In the genomic region with DNA sequence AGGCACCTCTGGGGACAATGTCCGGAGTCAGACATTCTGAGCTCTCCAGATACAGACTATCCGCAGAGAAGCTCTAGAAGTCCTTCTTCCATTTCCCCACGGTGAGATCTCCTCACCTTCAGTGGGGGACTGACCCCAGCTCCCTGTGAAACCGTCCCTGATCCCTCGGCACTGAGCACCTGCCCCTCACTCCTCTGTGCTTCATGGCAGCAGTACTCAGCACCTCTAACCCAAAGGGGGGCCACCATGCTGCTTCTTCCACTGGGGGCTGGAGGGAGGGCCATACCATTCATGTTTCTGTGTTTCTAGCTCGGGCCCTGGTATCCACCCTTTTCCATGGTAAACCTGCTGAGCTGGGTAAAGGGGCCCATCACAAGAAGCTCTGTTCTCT, we compare ENCODE assay signal across 18 cellular contexts.
DNase-seq lines count a peak whose midpoint lies in the region; ATAC-seq and TF ChIP-seq lines count a peak whose summit lies in the region.
"Had no signal": no experiment of that assay in that cellular context is flagged by ENCODE, and none has a peak within 500 bp of the region (broad histone marks: within the 10 kb centered on the region; RNA-seq: fewer than 3 reads in every experiment).

No MANE protein-coding gene starts in this region.

- no peak for ATAC-seq in activated T-cell treated with anti-CD3 and anti-CD28 coated beads, Interleukin-2, amount 50 U/mL, for 72 hours (replicated peaks in 1 of 2)
- no peak for ATAC-seq in HG02759 (IDR thresholded peaks at IDR 0.05; ENCODE audit: unreplicated experiment)
- ATAC-seq: CD8-positive, alpha-beta T cell had no signal

- H3K27ac ChIP-seq in Karpas-422 (ENCODE audit: low read length) (0 out of 2 replicates have a peak overlapping the region, but pooled peaks have one; percentile 10), endodermal cell (ENCODE audit: low read depth, low read length) (no peak overlapping the region), stomach (no peak overlapping the region)
- H3K27ac ChIP-seq: 22Rv1, BLaER1, C4-2B had no signal

- H3K36me3 Mint-ChIP-seq in activated T-cell treated with anti-CD3 and anti-CD28 coated beads, Interleukin-2, amount 50 U/mL, for 24 hours (ENCODE audit: low read depth): peaks cover 34% of the 10 kb centered on the region
- peaks cover 3 to 10% of the 10 kb centered on the region in 2 donors for H3K36me3 Mint-ChIP-seq in activated T-cell treated with anti-CD3 and anti-CD28 coated beads, Interleukin-2, amount 50 U/mL, for 72 hours (ENCODE audit: insufficient read depth in 2 of 2)
- no peaks in the 10 kb centered on the region for H3K36me3 Mint-ChIP-seq in endodermal cell (ENCODE audit: low read depth)
- H3K36me3 Mint-ChIP-seq: CD4-positive, CD25-positive, alpha-beta regulatory T cell had no signal

- H3K9me3 Mint-ChIP-seq in activated T-cell treated with anti-CD3 and anti-CD28 coated beads, Interleukin-2, amount 50 U/mL, for 24 hours: peaks cover 8% of the 10 kb centered on the region
- peaks cover 1 to 3% of the 10 kb centered on the region in 2 donors for H3K9me3 Mint-ChIP-seq in activated T-cell treated with anti-CD3 and anti-CD28 coated beads, Interleukin-2, amount 50 U/mL, for 72 hours
- peaks cover 9% of the 10 kb centered on the region for H3K9me3 Mint-ChIP-seq in endodermal cell

- no peaks in the 10 kb centered on the region for H3K9me2 ChIP-seq in Karpas-422 (replicated peaks; ENCODE audit: insufficient read depth, low read length)

- H3K9ac ChIP-seq in Karpas-422 (ENCODE audit: low read length) (no peak overlapping the region), endodermal cell (ENCODE audit: extremely low read depth, low read length, poor library complexity, severe bottlenecking) (no peak overlapping the region)
- H3K9ac ChIP-seq: BLaER1 had no signal

- H3K27me3 Mint-ChIP-seq in activated T-cell treated with anti-CD3 and anti-CD28 coated beads, Interleukin-2, amount 50 U/mL, for 24 hours: no peaks in the 10 kb centered on the region
- no peaks in the 10 kb centered on the region for H3K27me3 Mint-ChIP-seq in activated T-cell treated with anti-CD3 and anti-CD28 coated beads, Interleukin-2, amount 50 U/mL, for 72 hours (ENCODE audit: low read depth)
- peaks cover 2% of the 10 kb centered on the region for H3K27me3 Mint-ChIP-seq in endodermal cell (ENCODE audit: insufficient read depth)
- H3K27me3 Mint-ChIP-seq: B cell; CD4-positive, CD25-positive, alpha-beta regulatory T cell had no signal

- peaks cover 53% of the 10 kb centered on the region for H3K4me1 ChIP-seq in Karpas-422 (ENCODE audit: low read length)
- H3K4me1 ChIP-seq in endodermal cell (ENCODE audit: control insufficient read depth, insufficient read depth, low read length): no peaks in the 10 kb centered on the region
- H3K4me1 ChIP-seq in stomach: no peaks in the 10 kb centered on the region

- no peak overlapping the region for H3K4me2 ChIP-seq in Karpas-422 (ENCODE audit: low read depth, low read length, poor library complexity, severe bottlenecking)
- H3K4me2 ChIP-seq: BLaER1 had no signal

- intact Hi-C loops in stomach (cut with DNase I; ENCODE audit: low total_unique reads): no loop called here

- H4K20me1 ChIP-seq in Karpas-422 (ENCODE audit: insufficient read depth, low read depth, low read length): no peaks in the 10 kb centered on the region
- H4K20me1 ChIP-seq: BLaER1 had no signal

- H3K27ac Mint-ChIP-seq in activated T-cell treated with anti-CD3 and anti-CD28 coated beads, Interleukin-2, amount 50 U/mL, for 24 hours: no peak overlapping the region
- no peak overlapping the region for H3K27ac Mint-ChIP-seq in activated T-cell treated with anti-CD3 and anti-CD28 coated beads, Interleukin-2, amount 50 U/mL, for 72 hours
- no peak overlapping the region for H3K27ac Mint-ChIP-seq in endodermal cell
- H3K27ac Mint-ChIP-seq: B cell; CD4-positive, CD25-positive, alpha-beta regulatory T cell; CD8-positive, alpha-beta T cell had no signal

- peaks cover 28% of the 10 kb centered on the region for H3K79me2 ChIP-seq in Karpas-422 (ENCODE audit: low read length)

- DNase-seq in activated T-cell treated with anti-CD3 and anti-CD28 coated beads, Interleukin-2, amount 50 U/mL, for 24 hours: peak; percentile 2
- no peak for DNase-seq in activated T-cell treated with anti-CD3 and anti-CD28 coated beads, Interleukin-2, amount 50 U/mL, for 72 hours
- DNase-seq in Karpas-422: no peak
- peak; percentile 13 for DNase-seq in endodermal cell
- peak; percentile 5 for DNase-seq in stomach
- DNase-seq in T-helper 9 cell: no peak
- DNase-seq: Caco-2; CD4-positive, CD25-positive, alpha-beta regulatory T cell; CD8-positive, alpha-beta T cell; DMS153; DND-41; H7; HCEC 1CT had no signal

- H3K4me3 ChIP-seq in Karpas-422 (ENCODE audit: low read length): no peak overlapping the region
- H3K4me3 ChIP-seq in endodermal cell (ENCODE audit: low read length): no peak overlapping the region
- H3K4me3 ChIP-seq in stomach: no peak overlapping the region
- H3K4me3 ChIP-seq: BLaER1 had no signal

- TF ChIP-seq CTCF in endodermal cell (conservative IDR thresholded peaks at IDR 0.05) (no peak), stomach (IDR thresholded peaks at IDR 0.05) (no peak)

- H3K4me3 Mint-ChIP-seq in activated T-cell treated with anti-CD3 and anti-CD28 coated beads, Interleukin-2, amount 50 U/mL, for 24 hours: no peak overlapping the region
- H3K4me3 Mint-ChIP-seq in activated T-cell treated with anti-CD3 and anti-CD28 coated beads, Interleukin-2, amount 50 U/mL, for 72 hours: no peak overlapping the region
- no peak overlapping the region for H3K4me3 Mint-ChIP-seq in endodermal cell
- H3K4me3 Mint-ChIP-seq: B cell; CD4-positive, CD25-positive, alpha-beta regulatory T cell; CD8-positive, alpha-beta T cell had no signal

- H2AFZ ChIP-seq in Karpas-422 (ENCODE audit: low read length): no peak overlapping the region

- no peak for TF ChIP-seq POLR2A in stomach (IDR thresholded peaks at IDR 0.05)

- TF ChIP-seq EP300 in stomach (IDR thresholded peaks at IDR 0.05): no peak

- H3K4me1 Mint-ChIP-seq in activated T-cell treated with anti-CD3 and anti-CD28 coated beads, Interleukin-2, amount 50 U/mL, for 24 hours (ENCODE audit: low read depth): peaks cover 6% of the 10 kb centered on the region
- H3K4me1 Mint-ChIP-seq in activated T-cell treated with anti-CD3 and anti-CD28 coated beads, Interleukin-2, amount 50 U/mL, for 72 hours (ENCODE audit: low read depth): no peaks in the 10 kb centered on the region
- H3K4me1 Mint-ChIP-seq in endodermal cell: no peaks in the 10 kb centered on the region

- H3K36me3 ChIP-seq in Karpas-422 (ENCODE audit: insufficient read depth, low read length): peaks cover 7% of the 10 kb centered on the region; the same call in 1 of the 2 replicates
- H3K36me3 ChIP-seq in endodermal cell (ENCODE audit: control insufficient read depth, insufficient read depth, low read length): no peaks in the 10 kb centered on the region
- no peaks in the 10 kb centered on the region for H3K36me3 ChIP-seq in stomach
- H3K36me3 ChIP-seq: BLaER1 had no signal

- 92 to 93% methylated on average over 5 to 6 of the region's 6 CpGs for WGBS in endodermal cell (ENCODE audit: insufficient coverage in 1 of 2, insufficient read length in 1 of 2), 2 experiments
- 82 to 94% (median 87%) methylated on average over 6 of the region's 6 CpGs for WGBS in stomach, 5 donors

- H3K27me3 ChIP-seq in Karpas-422 (ENCODE audit: low read length) (no peaks in the 10 kb centered on the region), endodermal cell (ENCODE audit: control insufficient read depth, insufficient read depth, low read length, poor library complexity, severe bottlenecking) (no peaks in the 10 kb centered on the region), stomach (no peaks in the 10 kb centered on the region)
- H3K27me3 ChIP-seq: BLaER1 had no signal

- H3K9me3 ChIP-seq in Karpas-422 (ENCODE audit: low read length) (peaks cover under 1% of the 10 kb centered on the region), endodermal cell (ENCODE audit: control insufficient read depth, low read length) (peaks cover 2% of the 10 kb centered on the region), stomach (peaks cover 0 to 10% (median 8%) of the 10 kb centered on the region in 4 donors)
- H3K9me3 ChIP-seq: BLaER1, Caco-2 had no signal

Comparison
In these comparisons a context has a peak if more than half of its experiments do, and no peak if none do; other contexts are left out.
1. DNase-seq: peak in activated T-cell treated with anti-CD3 and anti-CD28 coated beads, Interleukin-2, amount 50 U/mL, for 24 hours (single experiment), endodermal cell (single experiment) and stomach (single experiment); none in activated T-cell treated with anti-CD3 and anti-CD28 coated beads, Interleukin-2, amount 50 U/mL, for 72 hours (0 of 2), Karpas-422 (single experiment) and T-helper 9 cell (single experiment).